In the genomic region with DNA sequence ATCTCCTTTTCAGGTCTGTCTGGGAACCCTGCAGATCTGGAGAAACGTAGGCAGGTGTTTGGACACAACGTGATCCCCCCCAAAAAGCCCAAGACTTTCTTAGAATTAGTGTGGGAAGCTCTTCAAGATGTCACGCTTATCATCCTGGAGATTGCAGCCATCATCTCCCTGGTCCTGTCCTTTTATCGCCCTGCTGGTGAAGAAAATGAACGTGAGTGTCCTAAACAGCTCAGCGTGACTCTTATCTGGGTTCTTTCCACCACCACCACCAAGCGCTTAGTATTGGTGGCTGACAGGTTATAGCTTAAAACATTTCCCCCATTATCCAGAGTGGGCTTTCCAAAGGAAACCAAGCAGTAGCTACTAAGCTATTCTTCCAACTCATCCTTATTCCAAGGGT, we compare ENCODE assay signal across 17 cellular contexts.
"Had no signal": no experiment of that assay in that cellular context is flagged by ENCODE, and none has a peak within 500 bp of the region (broad histone marks: within the 10 kb centered on the region; RNA-seq: fewer than 3 reads in every experiment).

No MANE protein-coding gene starts in this region.

- H3K27ac ChIP-seq: parathyroid adenoma had no signal

- H3K9ac ChIP-seq: parathyroid adenoma had no signal

- H3K4me3 ChIP-seq: skin epidermis had no signal

- H3K27me3 Mint-ChIP-seq: type B pancreatic cell had no signal

- H3K27ac Mint-ChIP-seq: T-helper 1 cell treated with Interleukin-12 subunit alpha and Interleukin-12 subunit beta and Interleukin-4 antibody, amounts not matched to agents 30 μg/mL and 1 μg/mL, for 36 hours; type B pancreatic cell had no signal

- DNase-seq: activated CD4-positive, alpha-beta T cell treated with anti-CD3 and anti-CD28 coated beads for 4 hours; activated CD8-positive, alpha-beta memory T cell treated with anti-CD3 and anti-CD28 coated beads for 24 hours; activated effector memory CD4-positive, alpha-beta T cell treated with Interleukin-2 at 50 U/mL for 16 hours; activated naive CD4-positive, alpha-beta T cell treated with anti-CD3 and anti-CD28 coated beads, Interleukin-2, amount 50 U/mL, for 16 hours; erythroblast; hippocampal formation; kidney; midbrain; retina; SHP77 treated with DMSO at 0.1 percent for 48 hours; stimulated activated CD4-positive, alpha-beta T cell treated with anti-CD3 and anti-CD28 coated beads, Interleukin-15, amount 100 ng/mL, for 24 hours; stimulated activated CD4-positive, alpha-beta T cell treated with anti-CD3 and anti-CD28 coated beads, Interleukin-4, amount 100 ng/mL, for 1 hour; stimulated activated naive CD4-positive, alpha-beta T cell had no signal

- H3K4me1 ChIP-seq: parathyroid adenoma had no signal

- H3K4me3 Mint-ChIP-seq: T-helper 1 cell treated with Interleukin-12 subunit alpha and Interleukin-12 subunit beta and Interleukin-4 antibody, amounts not matched to agents 30 μg/mL and 1 μg/mL, for 36 hours; type B pancreatic cell had no signal

- H3K9me3 Mint-ChIP-seq: T-helper 1 cell treated with Interleukin-12 subunit alpha and Interleukin-12 subunit beta and Interleukin-4 antibody, amounts not matched to agents 30 μg/mL and 1 μg/mL, for 36 hours; type B pancreatic cell had no signal
